Comparison of ENCODE assay signal across 1 cellular context in genomic region chr16:46859719-46860152, GRCh38.
TF ChIP-seq lines count a peak whose summit lies in the region.

No MANE protein-coding gene starts in this region.

TF ChIP-seq in HCT116, 20 proteins besides CTCF, POLR2A, EP300 and RAD21 (continued from another document):
- TF ChIP-seq REST (IDR thresholded peaks at IDR 0.05; ENCODE audit: low read depth), result no peak
